ENCODE assay signal across 9 cellular contexts in the genomic region with DNA sequence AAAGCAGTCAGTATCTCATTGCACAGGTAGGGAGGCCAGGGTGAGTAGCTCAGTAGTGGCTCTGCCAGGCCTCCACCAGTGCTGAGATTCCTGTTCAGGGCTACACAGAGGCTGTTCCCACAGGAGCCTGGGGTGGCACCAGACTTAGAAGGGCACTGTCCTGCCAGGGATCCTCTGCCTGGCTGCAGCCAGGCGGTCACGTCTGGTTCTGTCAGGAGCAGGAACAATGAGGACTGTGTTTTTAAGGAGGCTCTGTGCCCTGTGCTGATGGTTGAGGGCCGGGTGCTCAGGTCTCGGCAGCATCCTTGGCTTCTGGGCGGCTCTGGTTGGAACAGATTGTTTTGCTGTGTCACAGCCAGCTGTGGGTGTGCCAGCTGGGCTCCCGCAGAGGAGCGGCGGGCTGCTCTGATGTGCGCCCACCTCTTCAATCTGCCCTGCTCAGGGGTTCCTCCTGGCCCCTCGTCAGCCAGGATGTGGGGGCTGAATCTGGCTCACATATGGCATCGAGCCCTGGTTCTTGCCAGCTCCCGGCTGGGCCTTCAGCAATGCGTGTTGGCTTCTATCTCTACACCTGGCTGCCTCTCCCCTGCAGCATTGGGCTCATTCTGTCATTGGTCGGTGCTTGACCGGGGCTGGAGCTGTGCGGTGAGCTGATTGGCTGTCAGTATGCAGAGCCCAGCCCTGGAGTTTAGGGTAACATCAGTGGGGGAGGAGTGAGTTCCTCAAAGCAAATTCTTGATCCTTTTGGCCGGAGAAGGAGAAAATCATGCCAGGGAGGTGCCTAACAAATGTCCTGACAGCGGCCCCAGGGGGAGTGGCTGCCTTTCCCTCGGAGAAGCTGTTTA. TPM values are rescaled to one million over a fixed set of nuclear protein-coding genes. Genes with fewer than 3 reads are reported as not detected.
DNase-seq lines count a peak whose midpoint lies in the region; ATAC-seq and TF ChIP-seq lines count a peak whose summit lies in the region.
"Had no signal": no experiment of that assay in that cellular context is flagged by ENCODE, and none has a peak within 500 bp of the region (broad histone marks: within the 10 kb centered on the region; RNA-seq: fewer than 3 reads in every experiment).

No MANE protein-coding gene starts in this region.

- H3K27me3 ChIP-seq in uterus = no peaks in the 10 kb centered on the region
- H3K27me3 ChIP-seq: BE2C had no signal

- H3K27ac Mint-ChIP-seq in activated naive CD4-positive, alpha-beta T cell treated with anti-CD3 and anti-CD28 coated beads for 36 hours = peak overlapping the region; percentile 19
- peak overlapping the region; percentile 83 to 92 for H3K27ac Mint-ChIP-seq in effector memory CD8-positive, alpha-beta T cell

- no peak for ATAC-seq in effector memory CD8-positive, alpha-beta T cell (replicated peaks)
- ATAC-seq in HG02642 (IDR thresholded peaks at IDR 0.05; ENCODE audit: poor library complexity, unreplicated experiment) (no peak), GM21619 (IDR thresholded peaks at IDR 0.05; ENCODE audit: unreplicated experiment) (no peak)

- CTCF ChIA-PET in activated naive CD4-positive, alpha-beta T cell treated with anti-CD3 and anti-CD28 coated beads for 36 hours (lab: Charles Lee) = no interaction called here

- no peaks in the 10 kb centered on the region for H3K9me3 Mint-ChIP-seq in activated naive CD4-positive, alpha-beta T cell treated with anti-CD3 and anti-CD28 coated beads for 36 hours
- H3K9me3 Mint-ChIP-seq in effector memory CD8-positive, alpha-beta T cell = no peaks in the 10 kb centered on the region

- H3K36me3 Mint-ChIP-seq in activated naive CD4-positive, alpha-beta T cell treated with anti-CD3 and anti-CD28 coated beads for 36 hours (ENCODE audit: low read depth) = peaks cover 34% of the 10 kb centered on the region
- peaks cover 55% of the 10 kb centered on the region for H3K36me3 Mint-ChIP-seq in effector memory CD8-positive, alpha-beta T cell (ENCODE audit: insufficient read depth)

- peaks cover 2% of the 10 kb centered on the region for H3K4me1 Mint-ChIP-seq in activated naive CD4-positive, alpha-beta T cell treated with anti-CD3 and anti-CD28 coated beads for 36 hours (ENCODE audit: low read depth)
- peaks cover 0 to 10% of the 10 kb centered on the region in 2 donors for H3K4me1 Mint-ChIP-seq in effector memory CD8-positive, alpha-beta T cell (ENCODE audit: low read depth in 2 of 2)

- H3K36me3 ChIP-seq in uterus = no peaks in the 10 kb centered on the region

- DNase-seq in activated naive CD4-positive, alpha-beta T cell treated with anti-CD3 and anti-CD28 coated beads for 36 hours = no peak
- DNase-seq in activated naive CD4-positive, alpha-beta T cell (lab: John Stamatoyannopoulos, UW) = no peak
- no peak for DNase-seq in effector memory CD8-positive, alpha-beta T cell
- peak; percentile 30 for DNase-seq in medulla oblongata (ENCODE audit: extremely low spot score)
- DNase-seq in uterus = peak; percentile 60 to 67
- DNase-seq in GF-D8 (lab: John Stamatoyannopoulos, UW) = no peak
- DNase-seq: BE2C had no signal

- intact Hi-C loops in activated naive CD4-positive, alpha-beta T cell treated with anti-CD3 and anti-CD28 coated beads for 36 hours (cut with micrococcal nuclease) = no loop called here
- intact Hi-C loops in uterus (cut with DNase I; ENCODE audit: low total_unique reads) = no loop called here

- no peaks in the 10 kb centered on the region for H3K9me3 ChIP-seq in uterus
- H3K9me3 ChIP-seq: BE2C had no signal

- no peak for TF ChIP-seq POLR2A in uterus (IDR thresholded peaks at IDR 0.05)

- H3K27ac ChIP-seq in uterus = peak overlapping the region; percentile 64 to 68

- TF ChIP-seq CTCF in uterus (IDR thresholded peaks at IDR 0.05) = no peak

- peaks cover 0 to 12% of the 10 kb centered on the region in 2 donors for H3K4me1 ChIP-seq in uterus
- H3K4me1 ChIP-seq: BE2C had no signal

- H3K4me3 ChIP-seq in uterus = no peak overlapping the region

- H3K27me3 Mint-ChIP-seq in activated naive CD4-positive, alpha-beta T cell treated with anti-CD3 and anti-CD28 coated beads for 36 hours (ENCODE audit: low read depth) = no peaks in the 10 kb centered on the region
- H3K27me3 Mint-ChIP-seq in effector memory CD8-positive, alpha-beta T cell = no peaks in the 10 kb centered on the region

- no peak overlapping the region for H3K4me3 Mint-ChIP-seq in activated naive CD4-positive, alpha-beta T cell treated with anti-CD3 and anti-CD28 coated beads for 36 hours
- H3K4me3 Mint-ChIP-seq in effector memory CD8-positive, alpha-beta T cell = no peak overlapping the region

RNA-seq across cellular contexts. Expression of a gene that starts 41.2 kb away (rescaled TPM):
- total RNA-seq in activated naive CD4-positive, alpha-beta T cell treated with anti-CD3 and anti-CD28 coated beads for 36 hours = not detected
- 10 to 100 TPM in 2 of 4 donors, 1 to 10 TPM in 1, under 1 TPM in 1; 0.28 to 35.0 (median 13.8) TPM for total RNA-seq in uterus

Comparison
In these comparisons a context has a peak if more than half of its experiments do, and no peak if none do; other contexts are left out.
1. DNase-seq: peak in medulla oblongata (single experiment) and uterus (2 of 2); none in activated naive CD4-positive, alpha-beta T cell treated with anti-CD3 and anti-CD28 coated beads for 36 hours (single experiment), activated naive CD4-positive, alpha-beta T cell (0 of 4), effector memory CD8-positive, alpha-beta T cell (0 of 3) and GF-D8 (single experiment).